Comparison of ENCODE assay signal across 8 cellular contexts in genomic region chr19:34217952-34218817, GRCh38. TPM values are rescaled to one million over a fixed set of nuclear protein-coding genes. Genes with fewer than 3 reads are reported as not detected.
DNase-seq lines count a peak whose midpoint lies in the region; ATAC-seq and TF ChIP-seq lines count a peak whose summit lies in the region.

No MANE protein-coding gene starts in this region.

- H3K27ac ChIP-seq in uterus: peak overlapping the region; percentile 31 to 39

- no peaks in the 10 kb centered on the region for H3K27me3 ChIP-seq in uterus

- ATAC-seq in mucosa of descending colon: peak; percentile 78

- H3K9me3 ChIP-seq in mucosa of descending colon (no peaks in the 10 kb centered on the region), uterus (no peaks in the 10 kb centered on the region)

- DNase-seq in activated CD4-positive, CD25-positive, alpha-beta regulatory T cell treated with anti-CD3 and anti-CD28 coated beads, Interleukin-2, amount 50 U/mL, for 16 hours (ENCODE audit: low read depth, low spot score): peak; percentile 26
- DNase-seq in activated CD4-positive, CD25-positive, alpha-beta regulatory T cell treated with anti-CD3 and anti-CD28 coated beads, Interleukin-2, amount 50 U/mL, for 72 hours: no peak
- DNase-seq in LNCaP clone FGC (ENCODE audit: low read depth) (peak; percentile 91), SW480 (ENCODE audit: low spot score) (peak; percentile 87), mucosa of descending colon (peak in 1 of 3 donors; percentile 52), uterus (peak; percentile 17 to 29), GM19238 (ENCODE audit: insufficient read length, low spot score) (no peak)
- DNase-seq in activated naive CD8-positive, alpha-beta T cell treated with anti-CD3 and anti-CD28 coated beads, Interleukin-2, amount 50 U/mL, for 16 hours (ENCODE audit: low read depth, low spot score): peak; percentile 7

- TF ChIP-seq POLR2A in uterus (IDR thresholded peaks at IDR 0.05): no peak

- H3K36me3 ChIP-seq in mucosa of descending colon (ENCODE audit: low read depth) (no peaks in the 10 kb centered on the region), uterus (no peaks in the 10 kb centered on the region)

- TF ChIP-seq CTCF in LNCaP clone FGC (IDR thresholded peaks at IDR 0.05; ENCODE audit: control insufficient read depth, extremely low read depth, insufficient read depth) (no peak), mucosa of descending colon (IDR thresholded peaks at IDR 0.05) (no peak), uterus (IDR thresholded peaks at IDR 0.05) (no peak)

- intact Hi-C loops in mucosa of descending colon (cut with DNase I, micrococcal nuclease) (no loop called here), uterus (cut with DNase I; ENCODE audit: low total_unique reads) (no loop called here)

- H3K4me3 ChIP-seq in LNCaP clone FGC (ENCODE audit: low read depth, low read length) (no peak overlapping the region), mucosa of descending colon (no peak overlapping the region), uterus (no peak overlapping the region)

- H3K4me1 ChIP-seq in mucosa of descending colon (ENCODE audit: low read depth) (peaks cover 6% of the 10 kb centered on the region), uterus (no peaks in the 10 kb centered on the region)

RNA-seq across cellular contexts. Expression of gene GARRE1, which starts 36.2 kb away (rescaled TPM):
- total RNA-seq in mucosa of descending colon (10 to 100 TPM; 18.7 to 27.6 (median 27.3) TPM), uterus (10 to 100 TPM; 22.4 to 54.6 (median 43.0) TPM)

RNA-seq across cellular contexts. Expression of gene LSM14A, which starts 45.9 kb away (rescaled TPM):
- total RNA-seq in mucosa of descending colon: 100 to 1,000 TPM in 1 of 3 donors, 10 to 100 TPM in 2; 72.5 to 111 (median 85.6) TPM
- 100 to 1,000 TPM in 3 of 4 donors, 10 to 100 TPM in 1; 57.1 to 161 (median 119) TPM for total RNA-seq in uterus

Comparison
In these comparisons a context has a peak if more than half of its experiments do, and no peak if none do; other contexts are left out.
1. DNase-seq: peak in activated CD4-positive, CD25-positive, alpha-beta regulatory T cell treated with anti-CD3 and anti-CD28 coated beads, Interleukin-2, amount 50 U/mL, for 16 hours (single experiment), LNCaP clone FGC (single experiment), SW480 (single experiment), activated naive CD8-positive, alpha-beta T cell treated with anti-CD3 and anti-CD28 coated beads, Interleukin-2, amount 50 U/mL, for 16 hours (single experiment) and uterus (2 of 2); none in activated CD4-positive, CD25-positive, alpha-beta regulatory T cell treated with anti-CD3 and anti-CD28 coated beads, Interleukin-2, amount 50 U/mL, for 72 hours (single experiment) and GM19238 (single experiment).